ENCODE assay signal across 8 cellular contexts in the genomic region with DNA sequence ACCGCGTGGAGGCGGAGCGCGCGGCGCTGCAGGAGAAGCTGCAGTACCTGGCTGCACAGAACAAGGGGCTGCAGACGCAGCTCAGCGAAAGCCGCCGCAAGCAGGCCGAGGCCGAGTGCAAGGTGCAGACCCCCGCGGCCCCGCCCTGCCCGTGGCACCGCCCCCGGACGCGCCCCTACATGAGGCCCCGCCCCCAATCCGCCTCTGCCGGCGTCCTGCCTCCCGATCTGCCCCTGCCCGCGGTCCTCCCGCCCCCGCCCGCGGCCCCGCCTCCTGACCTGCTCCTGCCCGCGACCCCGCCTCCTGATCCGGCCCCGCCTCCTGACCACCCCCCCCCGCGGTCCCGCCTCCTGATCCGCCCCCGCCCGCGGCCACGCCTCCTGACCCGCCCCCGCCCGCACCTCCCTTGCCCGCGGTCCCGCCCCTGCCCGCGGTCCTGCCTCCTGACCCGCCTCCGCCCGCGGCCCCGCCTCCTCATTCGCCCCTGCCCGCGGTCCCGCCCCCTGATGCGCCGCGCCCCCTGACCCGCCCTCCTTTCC. TPM values are rescaled to one million over a fixed set of nuclear protein-coding genes. Genes with fewer than 3 reads are reported as not detected.
DNase-seq lines count a peak whose midpoint lies in the region; FAIRE-seq and TF ChIP-seq lines count a peak whose summit lies in the region.

No MANE protein-coding gene starts in this region.

- no peak overlapping the region for H3K27ac Mint-ChIP-seq in CD14-positive monocyte
- H3K27ac Mint-ChIP-seq in activated T-helper 2 cell treated with anti-CD3 and anti-CD28 coated beads, Interferon-gamma antibody, Interleukin-2, Interleukin-4, amounts not matched to agents 10 μg/mL and 5 μg/mL and 100 μg/mL, durations not matched to agents 14 hours and 24 hours and 36 hours, result no peak overlapping the region

- peak overlapping the region; percentile 24 to 83 for H3K4me3 Mint-ChIP-seq in CD14-positive monocyte
- peak overlapping the region; percentile 26 for H3K4me3 Mint-ChIP-seq in activated T-helper 2 cell treated with anti-CD3 and anti-CD28 coated beads, Interferon-gamma antibody, Interleukin-2, Interleukin-4, amounts not matched to agents 10 μg/mL and 5 μg/mL and 100 μg/mL, durations not matched to agents 14 hours and 24 hours and 36 hours (ENCODE audit: low read depth)

- no peak for TF ChIP-seq POLR2A in sigmoid colon (IDR thresholded peaks at IDR 0.05)

- DNase-seq in CD14-positive monocyte (ENCODE audit: low spot score), result no peak
- DNase-seq in NCI-H1930 (lab: John Stamatoyannopoulos, UW), result peak; percentile 49 to 58
- DNase-seq in activated T-helper 2 cell treated with anti-CD3 and anti-CD28 coated beads, Interferon-gamma antibody, Interleukin-2, Interleukin-4, amounts not matched to agents 10 μg/mL and 5 μg/mL and 100 μg/mL, durations not matched to agents 14 hours and 24 hours and 36 hours (ENCODE audit: low spot score), result peak; percentile 58
- peak; percentile 94 for DNase-seq in germinal center (ENCODE audit: low spot score)
- DNase-seq in sigmoid colon, result no peak
- no peak for DNase-seq in HTR-8/SVneo (ENCODE audit: insufficient read length, low spot score)
- no peak for DNase-seq in KBM-7
- DNase-seq in EL, result no peak

- no peak for FAIRE-seq in HTR-8/SVneo (lab: Jason Lieb, UNC)

- intact Hi-C loops in CD14-positive monocyte (cut with micrococcal nuclease) (no loop called here), sigmoid colon (cut with DNase I) (no loop called here)
- intact Hi-C loops in activated T-helper 2 cell treated with anti-CD3 and anti-CD28 coated beads, Interferon-gamma antibody, Interleukin-2, Interleukin-4, amounts not matched to agents 10 μg/mL and 5 μg/mL and 100 μg/mL, durations not matched to agents 14 hours and 24 hours and 36 hours (cut with micrococcal nuclease), result loop anchor here (2.0 kb wide), 1 partner anchor 58 kb away; the partner anchor contains the start of gene SNAPC2

- H3K27me3 ChIP-seq in sigmoid colon, result peaks cover 19 to 96% (median 71%) of the 10 kb centered on the region in 3 donors

- peaks cover 20% of the 10 kb centered on the region for H3K4me1 Mint-ChIP-seq in CD14-positive monocyte
- H3K4me1 Mint-ChIP-seq in activated T-helper 2 cell treated with anti-CD3 and anti-CD28 coated beads, Interferon-gamma antibody, Interleukin-2, Interleukin-4, amounts not matched to agents 10 μg/mL and 5 μg/mL and 100 μg/mL, durations not matched to agents 14 hours and 24 hours and 36 hours (ENCODE audit: low read depth), result peaks cover 7% of the 10 kb centered on the region

- H3K27me3 Mint-ChIP-seq in CD14-positive monocyte (ENCODE audit: low read depth in 3 of 3), result peaks cover 59 to 77% (median 62%) of the 10 kb centered on the region in 3 donors
- H3K27me3 Mint-ChIP-seq in activated T-helper 2 cell treated with anti-CD3 and anti-CD28 coated beads, Interferon-gamma antibody, Interleukin-2, Interleukin-4, amounts not matched to agents 10 μg/mL and 5 μg/mL and 100 μg/mL, durations not matched to agents 14 hours and 24 hours and 36 hours (ENCODE audit: low read depth), result peaks cover 27% of the 10 kb centered on the region

- no peak for TF ChIP-seq EP300 in sigmoid colon (IDR thresholded peaks at IDR 0.05)

- H3K9me3 ChIP-seq in sigmoid colon, result no peaks in the 10 kb centered on the region

- TF ChIP-seq CTCF in CD14-positive monocyte (IDR thresholded peaks at IDR 0.05) (no peak), sigmoid colon (IDR thresholded peaks at IDR 0.05) (no peak)

- peaks cover 0 to 27% (median 8%) of the 10 kb centered on the region in 7 donors for H3K9me3 Mint-ChIP-seq in CD14-positive monocyte
- no peaks in the 10 kb centered on the region for H3K9me3 Mint-ChIP-seq in activated T-helper 2 cell treated with anti-CD3 and anti-CD28 coated beads, Interferon-gamma antibody, Interleukin-2, Interleukin-4, amounts not matched to agents 10 μg/mL and 5 μg/mL and 100 μg/mL, durations not matched to agents 14 hours and 24 hours and 36 hours

- WGBS in sigmoid colon, 2 donors, result 3% methylated on average over 67 of the region's 67 CpGs

- H3K27ac ChIP-seq in sigmoid colon, result no peak overlapping the region

- H3K4me3 ChIP-seq in sigmoid colon, result peak overlapping the region in 3 of 4 donors; percentile 0 to 32 (median 31)

- H3K36me3 ChIP-seq in sigmoid colon, result peaks cover 0 to 23% (median 0%) of the 10 kb centered on the region in 4 donors

- H3K36me3 Mint-ChIP-seq in CD14-positive monocyte, result peaks cover 9 to 18% of the 10 kb centered on the region in 2 donors
- H3K36me3 Mint-ChIP-seq in activated T-helper 2 cell treated with anti-CD3 and anti-CD28 coated beads, Interferon-gamma antibody, Interleukin-2, Interleukin-4, amounts not matched to agents 10 μg/mL and 5 μg/mL and 100 μg/mL, durations not matched to agents 14 hours and 24 hours and 36 hours (ENCODE audit: low read depth), result no peaks in the 10 kb centered on the region

- peaks cover 0 to 20% (median 15%) of the 10 kb centered on the region in 4 donors for H3K4me1 ChIP-seq in sigmoid colon

- in situ Hi-C loops in KBM-7 (cut with MboI; ENCODE audit: low pct_unique_long_range_greater_than_20kb, low sequenced_read_pairs), result no loop called here

RNA-seq across cellular contexts. Expression of gene PRR36, which starts 11.7 kb away (rescaled TPM):
- polyA plus RNA-seq in CD14-positive monocyte, result not detected
- total RNA-seq in activated T-helper 2 cell treated with anti-CD3 and anti-CD28 coated beads, Interferon-gamma antibody, Interleukin-2, Interleukin-4, amounts not matched to agents 10 μg/mL and 5 μg/mL and 100 μg/mL, durations not matched to agents 14 hours and 24 hours and 36 hours, result 0.05 TPM in 1 of 2 replicates, not detected in the other
- total RNA-seq in sigmoid colon, result not detected
- under 1 TPM in 2 of 3 donors, not detected in 1; under 0.01 to 0.23 TPM for polyA plus RNA-seq in sigmoid colon

RNA-seq across cellular contexts. Expression of gene LRRC8E, which starts 25.8 kb away (rescaled TPM):
- polyA plus RNA-seq in CD14-positive monocyte (not detected), sigmoid colon (1 to 10 TPM in 2 of 3 donors, under 1 TPM in 1; 0.23 to 1.2 (median 1.2) TPM)
- total RNA-seq in activated T-helper 2 cell treated with anti-CD3 and anti-CD28 coated beads, Interferon-gamma antibody, Interleukin-2, Interleukin-4, amounts not matched to agents 10 μg/mL and 5 μg/mL and 100 μg/mL, durations not matched to agents 14 hours and 24 hours and 36 hours, result not detected in 2 replicates
- total RNA-seq in sigmoid colon, result not detected

RNA-seq across cellular contexts. Expression of gene EVI5L, which starts 32.5 kb away (rescaled TPM):
- 1 to 10 TPM in 1 of 2 donors, under 1 TPM in 1; 0.76 to 1.3 TPM for polyA plus RNA-seq in CD14-positive monocyte
- 3.8 and 4.5 TPM in 2 replicates for total RNA-seq in activated T-helper 2 cell treated with anti-CD3 and anti-CD28 coated beads, Interferon-gamma antibody, Interleukin-2, Interleukin-4, amounts not matched to agents 10 μg/mL and 5 μg/mL and 100 μg/mL, durations not matched to agents 14 hours and 24 hours and 36 hours
- total RNA-seq in sigmoid colon, result 10 to 100 TPM in 3 of 4 donors, 1 to 10 TPM in 1; 8.4 to 18.6 (median 12.5) TPM
- polyA plus RNA-seq in sigmoid colon, result 10 to 100 TPM in 1 of 3 donors, 1 to 10 TPM in 2; 5.3 to 11.4 (median 6.0) TPM

RNA-seq across cellular contexts. Expression of gene MAP2K7, which starts 41.2 kb away (rescaled TPM):
- polyA plus RNA-seq in CD14-positive monocyte (1 to 10 TPM in 1 of 2 donors, under 1 TPM in 1; 0.92 to 1.5 TPM), sigmoid colon (10 to 100 TPM; 15.6 to 27.8 (median 15.7) TPM)
- total RNA-seq in activated T-helper 2 cell treated with anti-CD3 and anti-CD28 coated beads, Interferon-gamma antibody, Interleukin-2, Interleukin-4, amounts not matched to agents 10 μg/mL and 5 μg/mL and 100 μg/mL, durations not matched to agents 14 hours and 24 hours and 36 hours, result 43.0 and 44.6 TPM in 2 replicates
- total RNA-seq in sigmoid colon, result 10 to 100 TPM; 12.5 to 20.2 (median 17.4) TPM

RNA-seq across cellular contexts. Expression of gene TGFBR3L, which starts 52.1 kb away (rescaled TPM):
- not detected for polyA plus RNA-seq in CD14-positive monocyte
- 6.3 TPM in 2 replicates for total RNA-seq in activated T-helper 2 cell treated with anti-CD3 and anti-CD28 coated beads, Interferon-gamma antibody, Interleukin-2, Interleukin-4, amounts not matched to agents 10 μg/mL and 5 μg/mL and 100 μg/mL, durations not matched to agents 14 hours and 24 hours and 36 hours
- total RNA-seq in sigmoid colon, result 1 to 10 TPM in 1 of 4 donors, not detected in 3; 1.8 TPM
- polyA plus RNA-seq in sigmoid colon, result not detected

Comparison
In these comparisons a context has a peak if more than half of its experiments do, and no peak if none do; other contexts are left out.
1. DNase-seq: peak in NCI-H1930 (2 of 2), activated T-helper 2 cell treated with anti-CD3 and anti-CD28 coated beads, Interferon-gamma antibody, Interleukin-2, Interleukin-4, amounts not matched to agents 10 μg/mL and 5 μg/mL and 100 μg/mL, durations not matched to agents 14 hours and 24 hours and 36 hours (single experiment) and germinal center (single experiment); none in CD14-positive monocyte (single experiment), sigmoid colon (single experiment), HTR-8/SVneo (single experiment), KBM-7 (single experiment) and EL (single experiment).